ENCODE assay signal across 21 cellular contexts in the genomic region with DNA sequence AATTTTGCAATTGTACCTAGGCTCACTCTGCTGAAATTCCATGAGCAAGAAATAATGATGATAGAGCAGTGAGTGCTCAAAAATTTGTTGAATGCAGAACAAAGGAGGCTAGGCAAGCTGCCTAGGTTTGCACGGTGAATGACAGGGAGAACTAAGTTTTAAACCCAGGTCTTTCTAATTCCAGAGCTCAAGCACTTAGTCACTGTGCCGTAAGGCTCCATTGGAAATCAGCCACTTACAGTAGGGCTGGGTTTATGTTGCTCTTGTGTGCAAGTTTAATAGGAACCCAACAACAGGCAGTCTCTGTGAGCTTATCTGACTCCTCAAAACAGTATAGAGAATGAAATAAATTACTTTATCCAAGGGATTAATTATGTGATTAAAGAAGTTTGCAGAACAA.
DNase-seq lines count a peak whose midpoint lies in the region; ATAC-seq, FAIRE-seq and TF ChIP-seq lines count a peak whose summit lies in the region.
"Had no signal": no experiment of that assay in that cellular context is flagged by ENCODE, and none has a peak within 500 bp of the region (broad histone marks: within the 10 kb centered on the region; RNA-seq: fewer than 3 reads in every experiment).

No MANE protein-coding gene starts in this region.

- H3K9me3 Mint-ChIP-seq in osteocyte (ENCODE audit: unreplicated experiment), result peaks cover 16% of the 10 kb centered on the region
- peaks cover 0 to 1% of the 10 kb centered on the region in 2 donors for H3K9me3 Mint-ChIP-seq in stimulated activated naive B cell treated with anti-CD40 and anti-IgM and Interleukin-4, amounts not matched to agents 10 μg/mL and 1 μg/mL and 100 μg/mL, for 72 hours

- H4K91ac ChIP-seq in H1 (replicated peaks; ENCODE audit: insufficient read length, low read length), result no peak overlapping the region

- peak overlapping the region; percentile 23 for H3K4me3 Mint-ChIP-seq in osteocyte (ENCODE audit: unreplicated experiment)
- no peak overlapping the region for H3K4me3 Mint-ChIP-seq in stimulated activated naive B cell treated with anti-CD40 and anti-IgM and Interleukin-4, amounts not matched to agents 10 μg/mL and 1 μg/mL and 100 μg/mL, for 72 hours
- H3K4me3 Mint-ChIP-seq: CD4-positive, alpha-beta memory T cell; H9 had no signal

- POLR2A ChIA-PET in H1 (lab: Charles Lee; ENCODE audit: partially characterized antibody), result no interaction called here

- no peak overlapping the region for H2BK20ac ChIP-seq in H1 (ENCODE audit: low read length)

- H3K56ac ChIP-seq in H1 (replicated peaks; ENCODE audit: insufficient read length, low read depth, low read length), result no peak overlapping the region

- H3K27ac ChIP-seq in H1 (ENCODE audit: low read depth, low read length), result no peak overlapping the region
- H3K27ac ChIP-seq: RWPE1 had no signal

- H3K9ac ChIP-seq in adipocyte (ENCODE audit: low read length) (no peak overlapping the region), H1 (replicated peaks in 1 of 4; ENCODE audit: extremely low read depth in 1 of 4, low read depth in 3 of 4, low read length in 3 of 4) (no peak overlapping the region)

- no peak for TF ChIP-seq EP300 in H1 (IDR thresholded peaks at IDR 0.05; ENCODE audit: borderline replicate concordance in 1 of 2, low read depth in 2 of 2, low read length in 2 of 2)

- no peak overlapping the region for H3K18ac ChIP-seq in H1 (ENCODE audit: extremely low read depth, low read length)

- 0 out of 2 replicates have a peak overlapping the region, but pooled peaks have one; percentile 28 for H2AFZ ChIP-seq in H1 (ENCODE audit: low read length)

- peaks cover 40% of the 10 kb centered on the region for H3K4me1 Mint-ChIP-seq in osteocyte (ENCODE audit: unreplicated experiment)
- H3K4me1 Mint-ChIP-seq in stimulated activated naive B cell treated with anti-CD40 and anti-IgM and Interleukin-4, amounts not matched to agents 10 μg/mL and 1 μg/mL and 100 μg/mL, for 72 hours, result peaks cover 2 to 14% of the 10 kb centered on the region in 2 donors
- H3K4me1 Mint-ChIP-seq: CD4-positive, alpha-beta memory T cell; H9 had no signal

- no peak overlapping the region for H2BK15ac ChIP-seq in H1 (ENCODE audit: low read length)

- H3K36me3 ChIP-seq in adipocyte (ENCODE audit: control insufficient read depth, insufficient read depth, low read length, severe bottlenecking), result no peaks in the 10 kb centered on the region
- H3K36me3 ChIP-seq in H1 (ENCODE audit: control insufficient read depth in 2 of 4, insufficient read depth in 4 of 4, low read length in 3 of 4), result no peaks in the 10 kb centered on the region

- no peak for ATAC-seq in stimulated activated naive B cell treated with anti-CD40 and anti-IgM and Interleukin-4, amounts not matched to agents 10 μg/mL and 1 μg/mL and 100 μg/mL, for 72 hours (replicated peaks)
- no peak for ATAC-seq in GM21717 (IDR thresholded peaks at IDR 0.05; ENCODE audit: unreplicated experiment)
- ATAC-seq in GM21367 (IDR thresholded peaks at IDR 0.05; ENCODE audit: unreplicated experiment), result no peak
- ATAC-seq: Panc1 had no signal

- no peak overlapping the region for H3K4me2 ChIP-seq in H1 (ENCODE audit: insufficient read depth in 1 of 2, low read depth in 2 of 2, low read length in 2 of 2)

- no peak overlapping the region for H3K4me3 ChIP-seq in adipocyte (ENCODE audit: low read length)
- no peak overlapping the region for H3K4me3 ChIP-seq in H1 (ENCODE audit: extremely low read depth in 1 of 4, insufficient read depth in 2 of 4, low read depth in 3 of 4, low read length in 4 of 4)

- no peak for TF ChIP-seq POLR2A in H1 (IDR thresholded peaks at IDR 0.05; ENCODE audit: control extremely low read depth in 1 of 2, low read depth in 2 of 2, low read length in 2 of 2)

- H4K8ac ChIP-seq in H1 (ENCODE audit: extremely low read depth, insufficient read depth, low read length), result no peak overlapping the region

- TF ChIP-seq CTCF in H1 (IDR thresholded peaks at IDR 0.05; ENCODE audit: control extremely low read depth in 1 of 3, insufficient read depth in 1 of 3, low read depth in 1 of 3, low read length in 3 of 3), result no peak
- no peak for TF ChIP-seq CTCF in osteocyte (IDR thresholded peaks at IDR 0.05)
- TF ChIP-seq CTCF in GM10266 (IDR thresholded peaks at IDR 0.05; ENCODE audit: control insufficient read depth, insufficient read depth, low read depth, missing control alignments), result no peak

- no peak overlapping the region for H2AK5ac ChIP-seq in H1 (ENCODE audit: low read depth, low read length)

- no peak overlapping the region for H3K4ac ChIP-seq in H1 (replicated peaks; ENCODE audit: insufficient read length, low read depth, low read length)

- no peak overlapping the region for H4K5ac ChIP-seq in H1 (ENCODE audit: insufficient read length, low read depth, low read length)

- H3K14ac ChIP-seq in H1 (ENCODE audit: insufficient read length), result no peak overlapping the region

- H3K27ac Mint-ChIP-seq in osteocyte (ENCODE audit: unreplicated experiment), result peak overlapping the region; percentile 92
- H3K27ac Mint-ChIP-seq in stimulated activated naive B cell treated with anti-CD40 and anti-IgM and Interleukin-4, amounts not matched to agents 10 μg/mL and 1 μg/mL and 100 μg/mL, for 72 hours, result no peak overlapping the region
- H3K27ac Mint-ChIP-seq: CD4-positive, alpha-beta memory T cell; H9 had no signal

- no peak overlapping the region for H3K23ac ChIP-seq in H1 (ENCODE audit: insufficient read length)

- WGBS in H1 (ENCODE audit: extremely low coverage in 1 of 2, insufficient coverage in 1 of 2, insufficient read length in 1 of 2, insufficient replicate concordance in 2 of 2, low coverage in 1 of 2, low lambda C conversion rate in 2 of 2, missing lambda C conversion rate in 1 of 2), 2 experiments, result 93% methylated on average over 2 of the region's 2 CpGs; no CpG with 5 or more reads in 1 of the 2 experiments

- peaks cover 6% of the 10 kb centered on the region for H3K9me3 ChIP-seq in adipocyte (ENCODE audit: control insufficient read depth, low read length)
- no peaks in the 10 kb centered on the region for H3K9me3 ChIP-seq in H1 (ENCODE audit: insufficient read depth in 2 of 2, low read depth in 1 of 2, low read length in 1 of 2)

- no peaks in the 10 kb centered on the region for H4K20me1 ChIP-seq in H1 (replicated peaks in 1 of 2; ENCODE audit: control insufficient read depth in 1 of 2, insufficient read depth in 2 of 2, low read length in 2 of 2)

- no peaks in the 10 kb centered on the region for H3K27me3 ChIP-seq in adipocyte (replicated peaks; ENCODE audit: control insufficient read depth, insufficient read depth, low read length)
- no peaks in the 10 kb centered on the region for H3K27me3 ChIP-seq in H1 (replicated peaks in 1 of 4; ENCODE audit: control insufficient read depth in 3 of 4, extremely low read depth in 1 of 4, insufficient read depth in 3 of 4, low read length in 3 of 4)

- H2BK5ac ChIP-seq in H1 (ENCODE audit: low read depth, low read length), result no peak overlapping the region

- CTCF ChIA-PET in H1 (lab: Charles Lee; ENCODE audit: partially characterized antibody), result no interaction called here

- H2BK120ac ChIP-seq in H1 (replicated peaks; ENCODE audit: low read depth, low read length), result no peak overlapping the region

- no peak for FAIRE-seq in H1 (lab: Jason Lieb, UNC)
- FAIRE-seq: GM12891 had no signal

- no peak for TF ChIP-seq RAD21 in H1 (IDR thresholded peaks at IDR 0.05 in 1 of 2, conservative IDR thresholded peaks at IDR 0.05 in 1 of 2; ENCODE audit: low read depth in 2 of 2, low read length in 2 of 2)

- H2BK12ac ChIP-seq in H1 (ENCODE audit: low read depth, low read length), result no peak overlapping the region

- H3K23me2 ChIP-seq in H1 (ENCODE audit: low read depth, low read length), result no peaks in the 10 kb centered on the region

- no peaks in the 10 kb centered on the region for H3K27me3 Mint-ChIP-seq in osteocyte (ENCODE audit: unreplicated experiment)
- no peaks in the 10 kb centered on the region for H3K27me3 Mint-ChIP-seq in stimulated activated naive B cell treated with anti-CD40 and anti-IgM and Interleukin-4, amounts not matched to agents 10 μg/mL and 1 μg/mL and 100 μg/mL, for 72 hours

- DNase-seq in adipocyte (ENCODE audit: low read depth) (peak; percentile 20), H1 (ENCODE audit: low read depth in 1 of 2, low spot score in 2 of 2) (no peak), osteocyte (ENCODE audit: extremely low spot score, unreplicated experiment) (no peak), GM10266 (ENCODE audit: extremely low spot score) (no peak)
- no peak for DNase-seq in stimulated activated naive B cell treated with anti-CD40 and anti-IgM and Interleukin-4, amounts not matched to agents 10 μg/mL and 1 μg/mL and 100 μg/mL, for 72 hours
- DNase-seq: C1 segment of cervical spinal cord; CD4-positive, alpha-beta memory T cell; COR-L47; GDM1; H9; KBM-7; MM.1S; NCI-H2029; NCI-H446 treated with DMSO at 0.1 percent for 48 hours; NCI-H526; SHP77 had no signal

- H3K79me1 ChIP-seq in H1 (ENCODE audit: low read depth, low read length), result no peaks in the 10 kb centered on the region

- H3K4me1 ChIP-seq in adipocyte (ENCODE audit: control insufficient read depth, insufficient read depth, low read length) (no peaks in the 10 kb centered on the region), H1 (replicated peaks in 1 of 4; ENCODE audit: control insufficient read depth in 3 of 4, insufficient read depth in 4 of 4, low read length in 3 of 4) (no peaks in the 10 kb centered on the region)

- H3K36me3 Mint-ChIP-seq in osteocyte (ENCODE audit: unreplicated experiment), result no peaks in the 10 kb centered on the region
- H3K36me3 Mint-ChIP-seq in stimulated activated naive B cell treated with anti-CD40 and anti-IgM and Interleukin-4, amounts not matched to agents 10 μg/mL and 1 μg/mL and 100 μg/mL, for 72 hours, result no peaks in the 10 kb centered on the region
- H3K36me3 Mint-ChIP-seq: CD4-positive, alpha-beta memory T cell had no signal

- H3K79me2 ChIP-seq in H1 (ENCODE audit: control insufficient read depth in 1 of 2, insufficient read depth in 2 of 2, low read length in 2 of 2), result no peaks in the 10 kb centered on the region

TF ChIP-seq in H1, 55 proteins besides CTCF, POLR2A, EP300 and RAD21:
- no peak for TF ChIP-seq RNF2 (IDR thresholded peaks at IDR 0.05; ENCODE audit: borderline replicate concordance, low read depth, low read length, missing control alignments, poor library complexity, severe bottlenecking)
- no peak for TF ChIP-seq YY1 (IDR thresholded peaks at IDR 0.05; ENCODE audit: low read depth, low read length)
